ENCODE assay signal across 8 cellular contexts in genomic region chr1:82161651-82162238, GRCh38.
DNase-seq lines count a peak whose midpoint lies in the region; ATAC-seq, FAIRE-seq and TF ChIP-seq lines count a peak whose summit lies in the region.

No MANE protein-coding gene starts in this region.

- FAIRE-seq in islet of Langerhans (lab: Jason Lieb, UNC): peak; percentile 77

- H3K4me3 Mint-ChIP-seq in activated naive CD4-positive, alpha-beta T cell treated with anti-CD3 and anti-CD28 coated beads, Interleukin-2, amount 50 U/mL, for 24 hours: peak overlapping the region; percentile 31

- H3K36me3 ChIP-seq in upper lobe of right lung: no peaks in the 10 kb centered on the region

- H3K36me3 Mint-ChIP-seq in activated naive CD4-positive, alpha-beta T cell treated with anti-CD3 and anti-CD28 coated beads, Interleukin-2, amount 50 U/mL, for 24 hours: no peaks in the 10 kb centered on the region

- H3K27ac ChIP-seq in upper lobe of right lung: peak overlapping the region; percentile 38

- ATAC-seq in upper lobe of right lung: peak; percentile 16

- H3K9me3 ChIP-seq in upper lobe of right lung: no peaks in the 10 kb centered on the region

- H3K27me3 Mint-ChIP-seq in activated naive CD4-positive, alpha-beta T cell treated with anti-CD3 and anti-CD28 coated beads, Interleukin-2, amount 50 U/mL, for 24 hours: peaks cover 2% of the 10 kb centered on the region

- H3K4me1 ChIP-seq in upper lobe of right lung: peaks cover 14% of the 10 kb centered on the region

- TF ChIP-seq CTCF in upper lobe of right lung (IDR thresholded peaks at IDR 0.05): no peak

- no peaks in the 10 kb centered on the region for H3K9me3 Mint-ChIP-seq in activated naive CD4-positive, alpha-beta T cell treated with anti-CD3 and anti-CD28 coated beads, Interleukin-2, amount 50 U/mL, for 24 hours

- H3K27me3 ChIP-seq in upper lobe of right lung: no peaks in the 10 kb centered on the region

- H3K4me3 ChIP-seq in upper lobe of right lung: peak overlapping the region; percentile 27

- no peak for DNase-seq in activated naive CD4-positive, alpha-beta T cell treated with anti-CD3 and anti-CD28 coated beads, Interleukin-2, amount 50 U/mL, for 16 hours
- DNase-seq in NOMO-1 treated with dmso at 0.1 percent for 144 hours (lab: John Stamatoyannopoulos, UW; ENCODE audit: unreplicated experiment) (peak; percentile 39), upper lobe of right lung (no peak), D341Med (ENCODE audit: low spot score) (no peak), DMS 273 treated with DMSO at 0.1 percent for 48 hours (lab: John Stamatoyannopoulos, UW) (no peak), NCI-H524 (lab: John Stamatoyannopoulos, UW) (no peak)

- H3K27ac Mint-ChIP-seq in activated naive CD4-positive, alpha-beta T cell treated with anti-CD3 and anti-CD28 coated beads, Interleukin-2, amount 50 U/mL, for 24 hours: no peak overlapping the region

- peaks cover 3% of the 10 kb centered on the region for H3K4me1 Mint-ChIP-seq in activated naive CD4-positive, alpha-beta T cell treated with anti-CD3 and anti-CD28 coated beads, Interleukin-2, amount 50 U/mL, for 24 hours

- intact Hi-C loops in upper lobe of right lung (cut with DNase I): no loop called here
